ENCODE assay signal across 8 cellular contexts in the genomic region with DNA sequence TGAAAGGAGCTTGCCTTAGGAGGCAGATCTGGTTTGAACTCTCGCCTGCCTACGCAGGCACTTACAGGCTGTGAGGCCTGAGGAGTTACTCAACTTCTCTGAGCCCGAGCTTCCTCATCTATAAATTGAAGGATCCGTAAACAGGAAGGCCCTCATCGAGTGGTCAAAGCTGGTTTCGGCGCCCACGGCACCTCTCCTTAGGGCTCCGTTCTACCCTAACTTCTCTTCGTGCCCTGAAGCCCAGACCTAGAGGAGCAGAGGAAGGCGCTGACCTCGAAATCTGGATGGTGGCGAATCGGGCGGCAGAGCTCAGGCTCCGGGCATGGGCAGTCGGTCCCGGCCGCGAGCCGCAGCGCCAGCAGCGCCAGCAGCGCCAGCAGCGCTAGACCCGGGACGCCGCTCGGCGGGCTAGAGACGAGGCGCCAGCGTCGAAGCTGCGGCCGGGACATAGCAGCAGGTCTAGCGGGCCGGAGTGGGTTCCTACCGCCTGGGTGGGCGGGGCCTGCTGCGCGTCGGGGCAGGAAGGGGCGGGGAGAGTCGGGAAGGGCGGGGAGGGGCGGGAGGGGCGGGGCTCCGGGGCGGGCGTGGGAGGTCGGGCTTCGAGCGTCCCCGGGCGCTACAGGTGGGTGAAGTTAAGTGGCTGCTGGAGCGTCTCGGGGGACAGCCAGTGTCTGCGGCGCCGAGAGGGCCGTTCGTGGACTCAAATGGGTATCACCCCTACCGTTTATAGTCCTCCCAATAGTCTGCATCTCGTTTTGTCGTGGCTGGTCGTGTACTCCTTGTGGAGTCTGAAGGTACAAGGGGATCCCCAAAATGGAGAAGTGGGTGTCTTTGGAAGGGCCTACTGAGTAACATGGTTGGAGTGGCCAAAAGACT. TPM values are rescaled to one million over a fixed set of nuclear protein-coding genes. Genes with fewer than 3 reads are reported as not detected.
DNase-seq lines count a peak whose midpoint lies in the region; ATAC-seq lines count a peak whose summit lies in the region.

A gene with protein sequence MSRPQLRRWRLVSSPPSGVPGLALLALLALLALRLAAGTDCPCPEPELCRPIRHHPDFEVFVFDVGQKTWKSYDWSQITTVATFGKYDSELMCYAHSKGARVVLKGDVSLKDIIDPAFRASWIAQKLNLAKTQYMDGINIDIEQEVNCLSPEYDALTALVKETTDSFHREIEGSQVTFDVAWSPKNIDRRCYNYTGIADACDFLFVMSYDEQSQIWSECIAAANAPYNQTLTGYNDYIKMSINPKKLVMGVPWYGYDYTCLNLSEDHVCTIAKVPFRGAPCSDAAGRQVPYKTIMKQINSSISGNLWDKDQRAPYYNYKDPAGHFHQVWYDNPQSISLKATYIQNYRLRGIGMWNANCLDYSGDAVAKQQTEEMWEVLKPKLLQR (minus strand): TSS at position 474 of the 876 bp plus-strand sequence. CDS start 25 bp downstream, at position 449.

- peaks cover 19% of the 10 kb centered on the region for H3K4me1 ChIP-seq in BLaER1

- H4K20me1 ChIP-seq in BLaER1, result no peaks in the 10 kb centered on the region

- H3K9ac ChIP-seq in BLaER1, result peak within 1 kb of the TSS; percentile 95

- peak; percentile 74 for ATAC-seq in HG03457 (IDR thresholded peaks at IDR 0.05; ENCODE audit: unreplicated experiment)
- peak; percentile 95 for ATAC-seq in left lobe of liver

- peak within 1 kb of the TSS; percentile 92 for H3K4me2 ChIP-seq in BLaER1

- peaks cover 12% of the 10 kb centered on the region for H3K36me3 ChIP-seq in BLaER1

- peak within 1 kb of the TSS; percentile 95 for H3K27ac ChIP-seq in BLaER1

- DNase-seq in GM19240 (ENCODE audit: insufficient read length, low spot score) (peak; percentile 79), NCI-H69 (lab: John Stamatoyannopoulos, UW) (peak; percentile 90), dedifferentiated amniotic fluid mesenchymal stem cell (ENCODE audit: extremely low spot score) (peak; percentile 84), left lobe of liver (ENCODE audit: low spot score) (peak; percentile 92)
- DNase-seq in activated CD4-positive, alpha-beta T cell treated with anti-CD3 and anti-CD28 coated beads, Interleukin-2, amount 50 U/mL, for 1 hour, result peak; percentile 83
- peak; percentile 76 for DNase-seq in stimulated activated CD4-positive, alpha-beta T cell treated with anti-CD3 and anti-CD28 coated beads, Interleukin-2, amount 100 ng/mL, for 4 hours (ENCODE audit: low read depth)

- no peaks in the 10 kb centered on the region for H3K9me3 ChIP-seq in BLaER1

- peak within 1 kb of the TSS; percentile 80 for H3K4me3 ChIP-seq in BLaER1

- H3K27me3 ChIP-seq in BLaER1, result no peaks in the 10 kb centered on the region

RNA-seq across cellular contexts. Expression of the gene that starts here (rescaled TPM):
- 27.2 TPM for total RNA-seq in left lobe of liver

Comparison
In these comparisons a context has a peak if more than half of its experiments do, and no peak if none do; other contexts are left out.
1. Peak in every context shown above with its lines: DNase-seq, ATAC-seq, H3K4me3 ChIP-seq and H3K27ac ChIP-seq.